Comparison of ENCODE assay signal across 8 cellular contexts in genomic region chr13:41916173-41916954, GRCh38. TPM values are rescaled to one million over a fixed set of nuclear protein-coding genes. Genes with fewer than 3 reads are reported as not detected.
DNase-seq lines count a peak whose midpoint lies in the region; ATAC-seq and TF ChIP-seq lines count a peak whose summit lies in the region.

No MANE protein-coding gene starts in this region.

- CTCF ChIA-PET in A673 (lab: Charles Lee), result interaction anchor here (0.7 kb wide), 1 partner anchor 28 kb away, joined by 3 read pairs; no protein-coding TSS in a partner anchor
- CTCF ChIA-PET in PC-3 (lab: Charles Lee), result no interaction called here

- peak; percentile 87 for ATAC-seq in GM18519 (IDR thresholded peaks at IDR 0.05; ENCODE audit: low FRiP score, unreplicated experiment)
- ATAC-seq in HG02943 (IDR thresholded peaks at IDR 0.05; ENCODE audit: low read depth, unreplicated experiment), result peak; percentile 91
- ATAC-seq in PC-3, result peak; percentile 79
- peak; percentile 68 for ATAC-seq in stimulated activated naive CD8-positive, alpha-beta T cell treated with anti-CD3 and anti-CD28 coated beads, Interleukin-15, Interleukin-2, amounts not matched to agents 100 U/mL and 50 U/mL, for 24 hours

- H3K4me1 ChIP-seq in A673 (ENCODE audit: insufficient read depth, low read length, poor library complexity, severe bottlenecking), result peaks cover 8% of the 10 kb centered on the region
- H3K4me1 ChIP-seq in PC-3 (ENCODE audit: insufficient read depth, low read length), result peaks cover 24% of the 10 kb centered on the region

- intact Hi-C loops in A673 (cut with micrococcal nuclease; ENCODE audit: unreplicated experiment) (no loop called here), PC-3 (cut with micrococcal nuclease) (no loop called here)

- DNase-seq in A673 (ENCODE audit: low spot score), result peak; percentile 45
- DNase-seq in PC-3, result peak; percentile 59
- peak; percentile 80 for DNase-seq in fibroblast of gingiva (ENCODE audit: low read depth)
- DNase-seq in stimulated activated naive CD8-positive, alpha-beta T cell treated with anti-CD3 and anti-CD28 coated beads, Interleukin-15, Interleukin-2, amounts not matched to agents 100 U/mL and 50 U/mL, for 24 hours, result no peak
- DNase-seq in T-helper 9 cell, result no peak
- DNase-seq in NCI-H1092 treated with DMSO at 0.1 percent for 48 hours (lab: John Stamatoyannopoulos, UW), result no peak

- H3K4me3 ChIP-seq in A673 (ENCODE audit: low read depth, low read length, poor library complexity, severe bottlenecking) (no peak overlapping the region), PC-3 (ENCODE audit: low read length) (peak overlapping the region; percentile 42; the same call in 1 of the 2 replicates)

- no peaks in the 10 kb centered on the region for H3K27me3 ChIP-seq in A673 (replicated peaks; ENCODE audit: insufficient read depth, low read depth, low read length, poor library complexity)
- no peaks in the 10 kb centered on the region for H3K27me3 ChIP-seq in PC-3 (ENCODE audit: low read length)

- POLR2A ChIA-PET in A673 (lab: Charles Lee; ENCODE audit: low non-redundant PET), result no interaction called here
- POLR2A ChIA-PET in PC-3 (lab: Charles Lee; ENCODE audit: unreplicated experiment), result interaction anchor here (0.6 kb wide), 1 partner anchor 131 kb away, joined by 5 read pairs; no protein-coding TSS in a partner anchor

- no peak overlapping the region for H2AFZ ChIP-seq in PC-3 (ENCODE audit: low read length)

- H3K27ac ChIP-seq in A673 (ENCODE audit: low read depth, low read length, poor library complexity, severe bottlenecking), result no peak overlapping the region
- H3K27ac ChIP-seq in PC-3 (ENCODE audit: low read length), result no peak overlapping the region

- BruUV-seq in A673 (replicated peaks; lab: Mats Ljungman, UMichigan), result no TSS peak
- BruUV-seq in PC-3 (replicated peaks; lab: Mats Ljungman, UMichigan), result no TSS peak

- no peaks in the 10 kb centered on the region for H3K9me2 ChIP-seq in PC-3 (replicated peaks; ENCODE audit: low read length)

- H3K36me3 ChIP-seq in A673 (ENCODE audit: insufficient read depth, low read length, poor library complexity, severe bottlenecking) (no peaks in the 10 kb centered on the region), PC-3 (ENCODE audit: low read depth, low read length) (no peaks in the 10 kb centered on the region)

- peak overlapping the region; percentile 18; the same call in 1 of the 2 replicates for H3K9ac ChIP-seq in PC-3 (ENCODE audit: low read length)

- H3K79me2 ChIP-seq in PC-3 (ENCODE audit: low read length), result peaks cover 51% of the 10 kb centered on the region

- H3F3A ChIP-seq in PC-3 (ENCODE audit: low read length, unreplicated experiment), result no peaks in the 10 kb centered on the region

- peak overlapping the region; percentile 80 for H3K4me2 ChIP-seq in PC-3 (ENCODE audit: low read length)

- no peaks in the 10 kb centered on the region for H4K20me1 ChIP-seq in PC-3 (ENCODE audit: low read length)

- TF ChIP-seq CTCF in A673 (conservative IDR thresholded peaks at IDR 0.05; ENCODE audit: low read depth, low read length), result no peak
- TF ChIP-seq CTCF in PC-3 (conservative IDR thresholded peaks at IDR 0.05; ENCODE audit: low read depth, low read length), result no peak

- H3K9me3 ChIP-seq in A673 (ENCODE audit: low read depth, low read length, poor library complexity, severe bottlenecking), result no peaks in the 10 kb centered on the region
- no peaks in the 10 kb centered on the region for H3K9me3 ChIP-seq in PC-3 (ENCODE audit: low read length)

RNA-seq across cellular contexts. Expression of gene VWA8, which starts 44.5 kb away (rescaled TPM):
- total RNA-seq in A673 (2021) (18.5 and 20.3 TPM in 2 replicates), PC-3 (2014; rRNA removed) (10.0 and 12.2 TPM in 2 replicates)

Comparison
In these comparisons a context has a peak if more than half of its experiments do, and no peak if none do; other contexts are left out.
1. DNase-seq: peak in A673 (single experiment), PC-3 (single experiment) and fibroblast of gingiva (single experiment); none in stimulated activated naive CD8-positive, alpha-beta T cell treated with anti-CD3 and anti-CD28 coated beads, Interleukin-15, Interleukin-2, amounts not matched to agents 100 U/mL and 50 U/mL, for 24 hours (single experiment), T-helper 9 cell (single experiment) and NCI-H1092 treated with DMSO at 0.1 percent for 48 hours (single experiment).
2. Peak in every context shown above with its lines, with median percentiles within 50 percentile points of each other: ATAC-seq.